16 cellular contexts compared by ENCODE assay signal in the genomic region with DNA sequence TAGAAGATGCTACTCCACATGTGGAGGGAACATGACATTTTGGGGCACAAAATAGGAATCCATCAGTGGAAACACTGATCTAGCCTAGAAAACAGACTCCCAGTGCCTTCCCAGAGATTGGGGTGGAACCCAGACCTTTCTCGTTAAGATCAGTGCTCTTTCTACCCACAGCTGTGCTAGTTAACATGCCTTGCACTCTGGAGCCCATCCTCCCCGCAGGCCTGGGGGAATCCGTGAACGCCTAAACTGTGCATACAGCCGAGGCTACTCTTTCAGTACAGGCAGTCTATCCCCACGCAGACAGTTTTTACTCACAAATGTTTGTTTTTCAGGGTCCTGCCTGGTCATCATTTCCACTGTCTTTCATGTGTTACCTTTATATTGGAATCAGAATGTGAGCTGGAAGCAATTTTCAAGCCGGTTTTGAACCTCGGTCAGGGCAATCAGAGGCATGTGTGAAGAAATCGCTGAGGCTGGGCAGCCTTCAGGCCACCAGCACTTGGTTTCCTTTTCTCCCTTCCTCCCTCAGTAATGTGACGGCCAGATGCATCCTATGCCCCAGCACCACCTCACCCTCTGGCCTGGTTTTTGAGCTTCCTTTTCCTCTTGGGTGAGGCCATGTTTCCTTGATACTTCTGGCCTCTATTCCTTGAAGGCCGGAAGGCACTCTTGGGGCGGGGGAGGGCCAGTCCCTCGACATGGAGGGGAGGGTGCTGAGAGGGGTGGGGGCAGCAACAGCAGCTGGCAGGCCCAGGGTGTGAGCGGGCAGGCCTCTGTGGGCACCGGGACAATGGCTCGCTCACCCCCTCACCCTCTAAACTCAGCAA.
DNase-seq lines count a peak whose midpoint lies in the region; ATAC-seq and TF ChIP-seq lines count a peak whose summit lies in the region.
"Had no signal": no experiment of that assay in that cellular context is flagged by ENCODE, and none has a peak within 500 bp of the region (broad histone marks: within the 10 kb centered on the region; RNA-seq: fewer than 3 reads in every experiment).

No MANE protein-coding gene starts in this region.

- H3K4me1 Mint-ChIP-seq in natural killer cell, result peaks cover 6 to 7% of the 10 kb centered on the region in 2 donors

- H3K36me3 Mint-ChIP-seq in natural killer cell, result no peaks in the 10 kb centered on the region
- H3K36me3 Mint-ChIP-seq: IgD-negative memory B cell had no signal

- TF ChIP-seq CTCF in vagina (IDR thresholded peaks at IDR 0.05) (no peak), natural killer cell (IDR thresholded peaks at IDR 0.05) (no peak)

- H3K79me1 ChIP-seq in mesenchymal stem cell (replicated peaks; ENCODE audit: low read length, poor library complexity, severe bottlenecking), result no peaks in the 10 kb centered on the region

- peaks cover 0 to 10% of the 10 kb centered on the region in 2 donors for H3K27me3 Mint-ChIP-seq in natural killer cell (ENCODE audit: low read depth in 2 of 2)
- H3K27me3 Mint-ChIP-seq: activated naive CD8-positive, alpha-beta T cell treated with anti-CD3 and anti-CD28 coated beads, Interleukin-2, amount 50 U/mL, for 24 hours; dendritic cell treated with granulocyte-macrophage colony-stimulating factor and Interleukin-4, amounts not matched to agents 40 ng/mL and 50 ng/mL, for 4 days; IgD-negative memory B cell had no signal

- ATAC-seq in Right ventricle myocardium inferior, result peak; percentile 51
- no peak for ATAC-seq in natural killer cell
- ATAC-seq: activated naive CD8-positive, alpha-beta T cell treated with anti-CD3 and anti-CD28 coated beads, Interleukin-2, amount 50 U/mL, for 24 hours; GM23338 had no signal

- H3K27ac ChIP-seq in mesenchymal stem cell (ENCODE audit: low read length, poor library complexity, severe bottlenecking), result no peak overlapping the region
- H3K27ac ChIP-seq in vagina, result peak overlapping the region; percentile 61

- no peak overlapping the region for H2BK120ac ChIP-seq in mesenchymal stem cell (ENCODE audit: low read depth, low read length)

- no peaks in the 10 kb centered on the region for H3K9me3 ChIP-seq in mesenchymal stem cell (ENCODE audit: control insufficient read depth, low read length)
- no peaks in the 10 kb centered on the region for H3K9me3 ChIP-seq in vagina

- H3K4ac ChIP-seq in mesenchymal stem cell (ENCODE audit: low read depth in 1 of 2, low read length in 2 of 2), result peak overlapping the region in 1 of 2 experiments; percentile 53

- no peak overlapping the region for H2AFZ ChIP-seq in mesenchymal stem cell (ENCODE audit: low read depth, low read length)
- H2AFZ ChIP-seq: GM23338 had no signal

- 89% methylated on average over 11 of the region's 16 CpGs for WGBS in mesenchymal stem cell

- peak overlapping the region; percentile 64 to 70 for H2BK12ac ChIP-seq in mesenchymal stem cell (ENCODE audit: low read length in 2 of 2)

- H4K8ac ChIP-seq in mesenchymal stem cell (ENCODE audit: low read length), result peak overlapping the region; percentile 21

- peak overlapping the region in 1 of 2 experiments; percentile 26 for H3K14ac ChIP-seq in mesenchymal stem cell (ENCODE audit: low read length in 2 of 2)

- peak overlapping the region; percentile 41 to 72 for H3K18ac ChIP-seq in mesenchymal stem cell (ENCODE audit: low read depth in 1 of 2, low read length in 2 of 2)

- H3K9me3 Mint-ChIP-seq in natural killer cell, result no peaks in the 10 kb centered on the region
- H3K9me3 Mint-ChIP-seq: activated naive CD8-positive, alpha-beta T cell treated with anti-CD3 and anti-CD28 coated beads, Interleukin-2, amount 50 U/mL, for 24 hours; dendritic cell treated with granulocyte-macrophage colony-stimulating factor and Interleukin-4, amounts not matched to agents 40 ng/mL and 50 ng/mL, for 4 days; GM23338; IgD-negative memory B cell had no signal

- H3K27ac Mint-ChIP-seq in natural killer cell, result no peak overlapping the region
- H3K27ac Mint-ChIP-seq: activated naive CD8-positive, alpha-beta T cell treated with anti-CD3 and anti-CD28 coated beads, Interleukin-2, amount 50 U/mL, for 24 hours; dendritic cell treated with granulocyte-macrophage colony-stimulating factor and Interleukin-4, amounts not matched to agents 40 ng/mL and 50 ng/mL, for 4 days; GM23338; IgD-negative memory B cell had no signal

- no peak overlapping the region for H2AK5ac ChIP-seq in mesenchymal stem cell (ENCODE audit: low read length, severe bottlenecking)

- H3K9ac ChIP-seq in mesenchymal stem cell (ENCODE audit: low read length), result peak overlapping the region; percentile 55

- H3K4me1 ChIP-seq in mesenchymal stem cell (ENCODE audit: control insufficient read depth, insufficient read depth, low read depth, low read length) (peaks cover under 1% of the 10 kb centered on the region), vagina (peaks cover 17% of the 10 kb centered on the region)

- H3K4me2 ChIP-seq in mesenchymal stem cell (ENCODE audit: low read length, poor library complexity, severe bottlenecking), result no peak overlapping the region
- H3K4me2 ChIP-seq: GM23338 had no signal

- no peak for TF ChIP-seq POLR2A in vagina (IDR thresholded peaks at IDR 0.05)

- no peak overlapping the region for H3K23ac ChIP-seq in mesenchymal stem cell (ENCODE audit: low read length in 2 of 2)

- H2BK15ac ChIP-seq in mesenchymal stem cell (ENCODE audit: low read depth, poor library complexity, severe bottlenecking), result no peak overlapping the region

- no peak overlapping the region for H3K4me3 Mint-ChIP-seq in natural killer cell
- H3K4me3 Mint-ChIP-seq: activated naive CD8-positive, alpha-beta T cell treated with anti-CD3 and anti-CD28 coated beads, Interleukin-2, amount 50 U/mL, for 24 hours; dendritic cell treated with granulocyte-macrophage colony-stimulating factor and Interleukin-4, amounts not matched to agents 40 ng/mL and 50 ng/mL, for 4 days; GM23338 had no signal

- H3K27me3 ChIP-seq in mesenchymal stem cell (ENCODE audit: control insufficient read depth in 1 of 2, insufficient read depth in 1 of 2, low read length in 2 of 2), result no peaks in the 10 kb centered on the region
- no peaks in the 10 kb centered on the region for H3K27me3 ChIP-seq in vagina

- no peak for DNase-seq in Right ventricle myocardium inferior (ENCODE audit: missing footprints)
- no peak for DNase-seq in cardiac septum (ENCODE audit: low spot score)
- DNase-seq in fibroblast of gingiva (ENCODE audit: low read depth), result peak; percentile 77
- DNase-seq in mesenchymal stem cell, result no peak
- DNase-seq in vagina (ENCODE audit: extremely low spot score in 2 of 2), result no peak
- no peak for DNase-seq in natural killer cell
- DNase-seq in SW480 (ENCODE audit: low spot score), result no peak
- DNase-seq in posterior cingulate gyrus, result no peak
- DNase-seq: activated CD8-positive, alpha-beta memory T cell treated with anti-CD3 and anti-CD28 coated beads, Interleukin-2, amount 50 U/mL, for 48 hours; activated naive CD8-positive, alpha-beta T cell treated with anti-CD3 and anti-CD28 coated beads, Interleukin-2, amount 50 U/mL, for 24 hours; NCI-H510A; OCI-M1; stimulated activated naive CD4-positive, alpha-beta T cell treated with Interleukin-2 at 50 U/mL for 16 hours had no signal

- H3K36me3 ChIP-seq in mesenchymal stem cell (ENCODE audit: control insufficient read depth in 1 of 2, insufficient read depth in 2 of 2, low read depth in 1 of 2, low read length in 2 of 2) (no peaks in the 10 kb centered on the region), vagina (no peaks in the 10 kb centered on the region)

- no peak overlapping the region for H3K4me3 ChIP-seq in mesenchymal stem cell (ENCODE audit: insufficient read depth in 1 of 2, low read depth in 1 of 2, low read length in 2 of 2)
- H3K4me3 ChIP-seq in vagina, result no peak overlapping the region
- H3K4me3 ChIP-seq: GM23338 had no signal

- H4K91ac ChIP-seq in mesenchymal stem cell (ENCODE audit: low read length), result no peak overlapping the region

- intact Hi-C loops in Right ventricle myocardium inferior (cut with DNase I) (loop anchor here (5.0 kb wide), 1 partner anchor 61 kb away; no protein-coding TSS in a partner anchor), cardiac septum (cut with DNase I) (no loop called here), vagina (cut with DNase I) (no loop called here), natural killer cell (cut with micrococcal nuclease) (no loop called here), posterior cingulate gyrus (cut with DNase I) (no loop called here)

- no peak overlapping the region for H2BK5ac ChIP-seq in mesenchymal stem cell (ENCODE audit: low read depth, low read length, poor library complexity, severe bottlenecking)
